In genomic region chr16:17062-17765, GRCh38 we compare ENCODE assay signal across 11 cellular contexts. TPM values are rescaled to one million over a fixed set of nuclear protein-coding genes. Genes with fewer than 3 reads are reported as not detected.
DNase-seq lines count a peak whose midpoint lies in the region; ATAC-seq, FAIRE-seq and TF ChIP-seq lines count a peak whose summit lies in the region.
"Not testable (repeated sequence)": the region's sequence is repeated elsewhere in the genome, so short reads cannot be mapped to it uniquely, and the experiment has no call there.
"Had no signal": no experiment of that assay in that cellular context is flagged by ENCODE, and none has a peak within 500 bp of the region (broad histone marks: within the 10 kb centered on the region; RNA-seq: fewer than 3 reads in every experiment).

No MANE protein-coding gene starts in this region.

- H3K79me2 ChIP-seq in GM23338 (replicated peaks; ENCODE audit: insufficient read depth); HepG2 (ENCODE audit: insufficient read depth, low read length): not testable (repeated sequence)

- peak; percentile 1 for DNase-seq in GM23338 (ENCODE audit: low spot score)
- DNase-seq in HepG2 (ENCODE audit: low spot score) = not testable (repeated sequence)
- DNase-seq in lower lobe of right lung = peak; percentile 24
- peak; percentile 56 for DNase-seq in natural killer cell treated with Interleukin-12 subunit alpha and Interleukin-12 subunit beta and Interleukin-15 and Interleukin-18, amount 100 ng/mL, for 72 hours (ENCODE audit: low spot score)
- peak; percentile 44 for DNase-seq in osteocyte (ENCODE audit: extremely low spot score, unreplicated experiment)
- DNase-seq in posterior vena cava (ENCODE audit: low spot score) = peak; percentile 72
- peak; percentile 54 for DNase-seq in sigmoid colon

- not testable (repeated sequence) for H3K9ac ChIP-seq in HepG2 (ENCODE audit: insufficient read depth, low read depth, low read length)

- CTCF ChIA-PET in HepG2 (lab: Yijun Ruan, JAX; ENCODE audit: low intra/inter-chr PET ratio, low total read pairs) = not testable (repeated sequence)

- not testable (repeated sequence) for TF ChIP-seq EP300 in HepG2 (IDR thresholded peaks at IDR 0.05; ENCODE audit: low read depth in 2 of 2, low read length in 2 of 2); HepG2 (CRISPR knock-in tag; IDR thresholded peaks at IDR 0.05; ENCODE audit: borderline replicate concordance); sigmoid colon (IDR thresholded peaks at IDR 0.05)

- in situ Hi-C loops in HepG2 (cut with HindIII; ENCODE audit: extremely low pct_ligation_motif_present, low pct_unique_long_range_greater_than_20kb) = not testable (repeated sequence)

- H3K9me2 ChIP-seq in GM23338 (ENCODE audit: insufficient read depth) = not testable (repeated sequence)

- H3K4me3 Mint-ChIP-seq in GM23338; natural killer cell treated with Interleukin-12 subunit alpha and Interleukin-12 subunit beta and Interleukin-15 and Interleukin-18, amount 100 ng/mL, for 72 hours; osteocyte (ENCODE audit: unreplicated experiment): not testable (repeated sequence)

- TF ChIP-seq CTCF in GM23338 (conservative IDR thresholded peaks at IDR 0.05; ENCODE audit: low read depth in 2 of 2) (peak in 1 of 2 experiments; percentile 31; a peak in 1 of 4 replicates), HepG2 (CRISPR knock-in tag; IDR thresholded peaks at IDR 0.05) (0 out of 2 replicates have a peak, but pooled peaks have one; percentile 12)
- TF ChIP-seq CTCF in lower lobe of right lung (IDR thresholded peaks at IDR 0.05); osteocyte (IDR thresholded peaks at IDR 0.05); sigmoid colon (IDR thresholded peaks at IDR 0.05): not testable (repeated sequence)

- peaks cover 17% of the 10 kb centered on the region for H3K9me3 Mint-ChIP-seq in GM23338
- H3K9me3 Mint-ChIP-seq in natural killer cell treated with Interleukin-12 subunit alpha and Interleukin-12 subunit beta and Interleukin-15 and Interleukin-18, amount 100 ng/mL, for 72 hours; osteocyte (ENCODE audit: unreplicated experiment): not testable (repeated sequence)

- H3F3A ChIP-seq in GM23338 (replicated peaks; ENCODE audit: low read depth) = not testable (repeated sequence)

- intact Hi-C loops in HepG2 (cut with micrococcal nuclease; ENCODE audit: unreplicated experiment); lower lobe of right lung (cut with DNase I); posterior vena cava (cut with DNase I); sigmoid colon (cut with DNase I): not testable (repeated sequence)

- H3K36me3 ChIP-seq in GM23338 (ENCODE audit: insufficient read depth); HepG2 (replicated peaks in 1 of 2; ENCODE audit: control insufficient read depth in 1 of 2, insufficient read depth in 2 of 2, low read length in 2 of 2); lower lobe of right lung; sigmoid colon: not testable (repeated sequence)

- H3K36me3 Mint-ChIP-seq in GM23338 (ENCODE audit: low read depth); natural killer cell treated with Interleukin-12 subunit alpha and Interleukin-12 subunit beta and Interleukin-15 and Interleukin-18, amount 100 ng/mL, for 72 hours; osteocyte (ENCODE audit: unreplicated experiment): not testable (repeated sequence)

- not testable (repeated sequence) for H3K4me1 ChIP-seq in GM23338 (ENCODE audit: insufficient read depth); HepG2 (ENCODE audit: insufficient read depth, low read length); lower lobe of right lung; sigmoid colon

- not testable (repeated sequence) for H3K4me2 ChIP-seq in GM23338; HepG2 (ENCODE audit: low read depth, low read length)

- 36% methylated on average over 5 of the region's 20 CpGs for WGBS in HepG2 (ENCODE audit: low lambda C conversion rate)
- WGBS in sigmoid colon, 2 donors = 92 to 94% methylated on average over 19 of the region's 20 CpGs

- not testable (repeated sequence) for H3K27me3 ChIP-seq in GM23338 (ENCODE audit: insufficient read depth); HepG2 (ENCODE audit: control insufficient read depth in 1 of 2, insufficient read depth in 2 of 2, low read length in 2 of 2); lower lobe of right lung (ENCODE audit: low read depth); sigmoid colon

- ATAC-seq in GM23338; HepG2; lower lobe of right lung; natural killer cell treated with Interleukin-12 subunit alpha and Interleukin-12 subunit beta and Interleukin-15 and Interleukin-18, amount 100 ng/mL, for 72 hours: not testable (repeated sequence)

- not testable (repeated sequence) for H3K27ac Mint-ChIP-seq in GM23338; natural killer cell treated with Interleukin-12 subunit alpha and Interleukin-12 subunit beta and Interleukin-15 and Interleukin-18, amount 100 ng/mL, for 72 hours; osteocyte (ENCODE audit: unreplicated experiment)

- H4K20me1 ChIP-seq in GM23338 (replicated peaks; ENCODE audit: insufficient read depth); HepG2 (ENCODE audit: insufficient read depth, low read length): not testable (repeated sequence)

- not testable (repeated sequence) for TF ChIP-seq POLR2A in HepG2 (IDR thresholded peaks at IDR 0.05; ENCODE audit: insufficient read depth in 1 of 2, low read depth in 2 of 2, low read length in 2 of 2); sigmoid colon (IDR thresholded peaks at IDR 0.05)

- not testable (repeated sequence) for FAIRE-seq in HepG2 (lab: Jason Lieb, UNC)

- BruUV-seq in HepG2 (replicated peaks; lab: Mats Ljungman, UMichigan) = not testable (repeated sequence)

- POLR2A ChIA-PET in HepG2 (lab: Yijun Ruan, JAX) = not testable (repeated sequence)

- not testable (repeated sequence) for TF ChIP-seq RAD21 in HepG2 (CRISPR knock-in tag; IDR thresholded peaks at IDR 0.05)

- H3K27me3 Mint-ChIP-seq in GM23338 (ENCODE audit: insufficient read depth, low read depth, poor library complexity); natural killer cell treated with Interleukin-12 subunit alpha and Interleukin-12 subunit beta and Interleukin-15 and Interleukin-18, amount 100 ng/mL, for 72 hours; osteocyte (ENCODE audit: unreplicated experiment): not testable (repeated sequence)

- H3K27ac ChIP-seq in GM23338 (ENCODE audit: low read depth); HepG2 (ENCODE audit: extremely low read length, insufficient read depth, low read length); lower lobe of right lung; sigmoid colon: not testable (repeated sequence)

- not testable (repeated sequence) for H3K4me1 Mint-ChIP-seq in GM23338; natural killer cell treated with Interleukin-12 subunit alpha and Interleukin-12 subunit beta and Interleukin-15 and Interleukin-18, amount 100 ng/mL, for 72 hours (ENCODE audit: low read depth in 2 of 2); osteocyte (ENCODE audit: unreplicated experiment)

- not testable (repeated sequence) for H2AFZ ChIP-seq in GM23338; HepG2 (ENCODE audit: low read length)

- H3K4me3 ChIP-seq in GM23338; HepG2 (replicated peaks in 1 of 3; ENCODE audit: insufficient read depth in 1 of 3, low read depth in 2 of 3, low read length in 3 of 3); lower lobe of right lung; sigmoid colon: not testable (repeated sequence)

- not testable (repeated sequence) for H3K9me3 ChIP-seq in HepG2 (ENCODE audit: low read length); lower lobe of right lung; sigmoid colon

RNA-seq across cellular contexts. Expression of gene POLR3K, which starts 36.2 kb away (rescaled TPM):
- 11.7 and 17.8 TPM in 2 replicates for total RNA-seq in GM23338 (2014; rRNA removed; shearing (Covaris generic))
- polyA plus RNA-seq in GM23338 (2016; fragmentation: Nextera tagmentation; extraction: Ambion mirVana) (58.5 and 60.0 TPM in 2 replicates), HepG2 (2011; rRNA removed) (14.8 TPM in 2 replicates), sigmoid colon (10 to 100 TPM; 11.4 to 22.1 (median 11.8) TPM)
- total RNA-seq in HepG2 (2016; rRNA removed; fragmentation: Illumina TruSeq; extraction: Trizol) (18.8 and 22.4 TPM in 2 replicates), lower lobe of right lung (12.1 TPM), osteocyte (9.9 and 10.3 TPM in 2 replicates), posterior vena cava (1 to 10 TPM; 7.4 to 7.9 TPM), sigmoid colon (1 to 10 TPM; 1.7 to 6.4 (median 5.0) TPM)
- total RNA-seq in HepG2 (2016; cell fraction: cytosol; rRNA removed; fragmentation: Illumina TruSeq; extraction: Trizol; ENCODE audit: low read depth) = 10.0 and 10.3 TPM in 2 replicates
- total RNA-seq in HepG2 (2016; cell fraction: insoluble cytoplasmic fraction; rRNA removed; fragmentation: Illumina TruSeq; extraction: Trizol) = 19.8 and 23.7 TPM in 2 replicates
- 11.2 and 12.8 TPM in 2 replicates for total RNA-seq in HepG2 (2016; cell fraction: membrane; rRNA removed; fragmentation: Illumina TruSeq; extraction: Trizol)
- 8.8 and 11.3 TPM in 2 replicates for total RNA-seq in HepG2 (2016; cell fraction: nucleus; rRNA removed; fragmentation: Illumina TruSeq; extraction: Trizol)
- polyA plus RNA-seq in HepG2 (2011; cell fraction: cytosol; rRNA removed) = 22.5 and 26.6 TPM in 2 replicates
- 10.5 and 11.1 TPM in 2 replicates for polyA plus RNA-seq in HepG2 (2011; cell fraction: nucleus; rRNA removed)
- polyA plus RNA-seq in HepG2 (2012) = 14.3 and 17.5 TPM in 2 replicates
- 9.1 and 9.8 TPM in 2 replicates for polyA plus RNA-seq in HepG2 (2016; cell fraction: cytosol; fragmentation: Illumina TruSeq; extraction: Trizol; ENCODE audit: low read depth)
- 34.2 and 38.7 TPM in 2 replicates for polyA plus RNA-seq in HepG2 (2016; cell fraction: insoluble cytoplasmic fraction; fragmentation: Illumina TruSeq; extraction: Trizol; ENCODE audit: low read depth)
- 11.8 and 11.9 TPM in 2 replicates for polyA plus RNA-seq in HepG2 (2016; cell fraction: membrane; fragmentation: Illumina TruSeq; extraction: Trizol; ENCODE audit: low read depth)
- polyA plus RNA-seq in HepG2 (2016; cell fraction: nucleus; fragmentation: Illumina TruSeq; extraction: Trizol; ENCODE audit: insufficient read depth, low read depth) = 18.2 and 22.9 TPM in 2 replicates
- polyA minus RNA-seq in HepG2 (2011; rRNA and poly(A)+ RNA removed; ENCODE audit: low replicate concordance) = 15.9 and 48.0 TPM in 2 replicates
- 5.5 and 7.7 TPM in 2 replicates for polyA minus RNA-seq in HepG2 (2011; cell fraction: cytosol; rRNA and poly(A)+ RNA removed)
- polyA minus RNA-seq in HepG2 (2011; cell fraction: nucleus; rRNA and poly(A)+ RNA removed) = 8.8 and 10.9 TPM in 2 replicates
- total RNA-seq in natural killer cell treated with Interleukin-12 subunit alpha and Interleukin-12 subunit beta and Interleukin-15 and Interleukin-18, amount 100 ng/mL, for 72 hours = 10 to 100 TPM; 39.8 to 84.7 TPM

RNA-seq across cellular contexts. Expression of gene SNRNP25, which starts 36.4 kb away (rescaled TPM):
- total RNA-seq in GM23338 (2014; rRNA removed; shearing (Covaris generic)) = 31.2 and 34.4 TPM in 2 replicates
- polyA plus RNA-seq in GM23338 (2016; fragmentation: Nextera tagmentation; extraction: Ambion mirVana) = 79.5 and 81.6 TPM in 2 replicates
- 97.4 and 103 TPM in 2 replicates for total RNA-seq in HepG2 (2016; rRNA removed; fragmentation: Illumina TruSeq; extraction: Trizol)
- 131 and 159 TPM in 2 replicates for total RNA-seq in HepG2 (2016; cell fraction: cytosol; rRNA removed; fragmentation: Illumina TruSeq; extraction: Trizol; ENCODE audit: low read depth)
- total RNA-seq in HepG2 (2016; cell fraction: insoluble cytoplasmic fraction; rRNA removed; fragmentation: Illumina TruSeq; extraction: Trizol) = 98.3 and 99.2 TPM in 2 replicates
- 209 and 211 TPM in 2 replicates for total RNA-seq in HepG2 (2016; cell fraction: membrane; rRNA removed; fragmentation: Illumina TruSeq; extraction: Trizol)
- 35.7 and 35.9 TPM in 2 replicates for total RNA-seq in HepG2 (2016; cell fraction: nucleus; rRNA removed; fragmentation: Illumina TruSeq; extraction: Trizol)
- 26.5 and 34.1 TPM in 2 replicates for polyA plus RNA-seq in HepG2 (2011; rRNA removed)
- 30.0 and 42.1 TPM in 2 replicates for polyA plus RNA-seq in HepG2 (2011; cell fraction: cytosol; rRNA removed)
- polyA plus RNA-seq in HepG2 (2011; cell fraction: nucleus; rRNA removed) = 14.5 and 15.2 TPM in 2 replicates
- 20.6 and 26.4 TPM in 2 replicates for polyA plus RNA-seq in HepG2 (2012)
- 174 and 209 TPM in 2 replicates for polyA plus RNA-seq in HepG2 (2016; cell fraction: cytosol; fragmentation: Illumina TruSeq; extraction: Trizol; ENCODE audit: low read depth)
- polyA plus RNA-seq in HepG2 (2016; cell fraction: insoluble cytoplasmic fraction; fragmentation: Illumina TruSeq; extraction: Trizol; ENCODE audit: low read depth) = 104 and 113 TPM in 2 replicates
- 222 and 223 TPM in 2 replicates for polyA plus RNA-seq in HepG2 (2016; cell fraction: membrane; fragmentation: Illumina TruSeq; extraction: Trizol; ENCODE audit: low read depth)
- polyA plus RNA-seq in HepG2 (2016; cell fraction: nucleus; fragmentation: Illumina TruSeq; extraction: Trizol; ENCODE audit: insufficient read depth, low read depth) = 66.9 and 75.9 TPM in 2 replicates
- polyA minus RNA-seq in HepG2 (2011; rRNA and poly(A)+ RNA removed; ENCODE audit: low replicate concordance) = 12.7 and 34.1 TPM in 2 replicates
- 4.7 and 7.8 TPM in 2 replicates for polyA minus RNA-seq in HepG2 (2011; cell fraction: cytosol; rRNA and poly(A)+ RNA removed)
- 7.2 and 9.5 TPM in 2 replicates for polyA minus RNA-seq in HepG2 (2011; cell fraction: nucleus; rRNA and poly(A)+ RNA removed)
- total RNA-seq in lower lobe of right lung = 18.5 TPM
- 10 to 100 TPM; 35.6 to 39.8 TPM for total RNA-seq in natural killer cell treated with Interleukin-12 subunit alpha and Interleukin-12 subunit beta and Interleukin-15 and Interleukin-18, amount 100 ng/mL, for 72 hours
- total RNA-seq in osteocyte = 28.6 and 30.4 TPM in 2 replicates
- total RNA-seq in posterior vena cava = 10 to 100 TPM; 11.2 to 11.6 TPM
- 10 to 100 TPM; 23.0 to 36.5 (median 32.4) TPM for total RNA-seq in sigmoid colon
- 10 to 100 TPM; 26.4 to 41.7 (median 38.8) TPM for polyA plus RNA-seq in sigmoid colon

RNA-seq across cellular contexts. Expression of gene RHBDF1, which starts 55.2 kb away (rescaled TPM):
- 15.3 and 24.5 TPM in 2 replicates for total RNA-seq in GM23338 (2014; rRNA removed; shearing (Covaris generic))
- polyA plus RNA-seq in GM23338 (2016; fragmentation: Nextera tagmentation; extraction: Ambion mirVana) = 22.1 and 22.6 TPM in 2 replicates
- 1.8 and 5.4 TPM in 2 replicates for total RNA-seq in HepG2 (2016; rRNA removed; fragmentation: Illumina TruSeq; extraction: Trizol)
- 0.81 and 1.8 TPM in 2 replicates for total RNA-seq in HepG2 (2016; cell fraction: cytosol; rRNA removed; fragmentation: Illumina TruSeq; extraction: Trizol; ENCODE audit: low read depth)
- 1.4 and 5.9 TPM in 2 replicates for total RNA-seq in HepG2 (2016; cell fraction: insoluble cytoplasmic fraction; rRNA removed; fragmentation: Illumina TruSeq; extraction: Trizol)
- total RNA-seq in HepG2 (2016; cell fraction: membrane; rRNA removed; fragmentation: Illumina TruSeq; extraction: Trizol) = 0.96 and 1.5 TPM in 2 replicates
- total RNA-seq in HepG2 (2016; cell fraction: nucleus; rRNA removed; fragmentation: Illumina TruSeq; extraction: Trizol) = 6.4 and 8.4 TPM in 2 replicates
- 26.9 and 28.1 TPM in 2 replicates for polyA plus RNA-seq in HepG2 (2011; rRNA removed)
- polyA plus RNA-seq in HepG2 (2011; cell fraction: cytosol; rRNA removed) = 8.5 and 9.9 TPM in 2 replicates
- polyA plus RNA-seq in HepG2 (2011; cell fraction: nucleus; rRNA removed) = 199 and 238 TPM in 2 replicates
- 4.3 and 9.2 TPM in 2 replicates for polyA plus RNA-seq in HepG2 (2012)
- 0.72 and 0.88 TPM in 2 replicates for polyA plus RNA-seq in HepG2 (2016; cell fraction: cytosol; fragmentation: Illumina TruSeq; extraction: Trizol; ENCODE audit: low read depth)
- polyA plus RNA-seq in HepG2 (2016; cell fraction: insoluble cytoplasmic fraction; fragmentation: Illumina TruSeq; extraction: Trizol; ENCODE audit: low read depth) = 1.7 and 2.1 TPM in 2 replicates
- 1.1 and 1.3 TPM in 2 replicates for polyA plus RNA-seq in HepG2 (2016; cell fraction: membrane; fragmentation: Illumina TruSeq; extraction: Trizol; ENCODE audit: low read depth)
- 26.0 and 29.9 TPM in 2 replicates for polyA plus RNA-seq in HepG2 (2016; cell fraction: nucleus; fragmentation: Illumina TruSeq; extraction: Trizol; ENCODE audit: insufficient read depth, low read depth)
- polyA minus RNA-seq in HepG2 (2011; rRNA and poly(A)+ RNA removed; ENCODE audit: low replicate concordance) = 10.2 and 17.2 TPM in 2 replicates
- polyA minus RNA-seq in HepG2 (2011; cell fraction: cytosol; rRNA and poly(A)+ RNA removed) = 4.0 and 4.5 TPM in 2 replicates
- polyA minus RNA-seq in HepG2 (2011; cell fraction: nucleus; rRNA and poly(A)+ RNA removed) = 18.3 and 18.5 TPM in 2 replicates
- total RNA-seq in lower lobe of right lung = 35.9 TPM
- 1 to 10 TPM in 1 of 2 donors, under 1 TPM in 1; 0.84 to 2.5 TPM for total RNA-seq in natural killer cell treated with Interleukin-12 subunit alpha and Interleukin-12 subunit beta and Interleukin-15 and Interleukin-18, amount 100 ng/mL, for 72 hours
- total RNA-seq in osteocyte = 56.8 and 57.6 TPM in 2 replicates
- total RNA-seq in posterior vena cava = 10 to 100 TPM; 39.5 to 39.7 TPM
- 10 to 100 TPM; 16.8 to 42.1 (median 19.6) TPM for total RNA-seq in sigmoid colon
- 10 to 100 TPM in 1 of 3 donors, 1 to 10 TPM in 2; 6.0 to 22.3 (median 6.0) TPM for polyA plus RNA-seq in sigmoid colon
- total RNA-seq: CD4-positive, alpha-beta memory T cell had no signal
- polyA plus RNA-seq: CD14-positive monocyte; CD4-positive, alpha-beta memory T cell; CD4-positive, CD25-positive, alpha-beta regulatory T cell; CD8-positive, alpha-beta memory T cell had no signal
